In genomic region chr1:204517382-204517781, GRCh38 we compare ENCODE assay signal across 8 cellular contexts. TPM values are rescaled to one million over a fixed set of nuclear protein-coding genes. Genes with fewer than 3 reads are reported as not detected.
DNase-seq lines count a peak whose midpoint lies in the region; ATAC-seq and TF ChIP-seq lines count a peak whose summit lies in the region.
"Not testable (repeated sequence)": the region's sequence is repeated elsewhere in the genome, so short reads cannot be mapped to it uniquely, and the experiment has no call there.

No MANE protein-coding gene starts in this region.

- CTCF ChIA-PET in AG04450 (lab: Charles Lee): interaction anchor here (1.1 to 2.4 kb wide), 2 partner anchors 31 to 290 kb away, joined by 3 to 14 read pairs; no protein-coding TSS in a partner anchor
- CTCF ChIA-PET in PC-9 (lab: Charles Lee): not testable (repeated sequence)
- CTCF ChIA-PET in activated naive CD4-positive, alpha-beta T cell treated with anti-CD3 and anti-CD28 coated beads, Interleukin-2, amount 10 ng/mL, durations not matched to agents 7 days and 5 days (lab: Charles Lee): interaction anchor here (0.8 to 2.9 kb wide), 4 partner anchors 10 to 247 kb away, joined by 3 to 16 read pairs (median 9); no protein-coding TSS in a partner anchor

- not testable (repeated sequence) for TF ChIP-seq CTCF in AG04450 (IDR thresholded peaks at IDR 0.05; ENCODE audit: low read depth, low read length); GM23338 (conservative IDR thresholded peaks at IDR 0.05; ENCODE audit: low read depth in 2 of 2); PC-9 (conservative IDR thresholded peaks at IDR 0.05); epithelial cell of esophagus (IDR thresholded peaks at IDR 0.05; ENCODE audit: insufficient read depth, low read depth, low read length, missing control alignments); osteoblast (IDR thresholded peaks at IDR 0.05; ENCODE audit: extremely low read depth, low read depth, low read length)

- H2AFZ ChIP-seq in GM23338; PC-9; osteoblast (ENCODE audit: low read length): not testable (repeated sequence)

- not testable (repeated sequence) for H3K27ac ChIP-seq in AG04450 (ENCODE audit: low read depth, low read length); iPS-20b (ENCODE audit: low read length); osteoblast (ENCODE audit: low read depth, low read length)
- H3K27ac ChIP-seq in GM23338 (ENCODE audit: low read depth) (peak overlapping the region; percentile 94; the same call in 1 of the 2 replicates), PC-9 (peak overlapping the region; percentile 94)

- not testable (repeated sequence) for ATAC-seq in GM23338; stimulated activated naive CD8-positive, alpha-beta T cell treated with anti-CD3 and anti-CD28 coated beads, Interleukin-15, Interleukin-2, amounts not matched to agents 100 U/mL and 50 U/mL, for 24 hours

- peaks cover 14% of the 10 kb centered on the region for H3K27me3 Mint-ChIP-seq in GM23338 (ENCODE audit: insufficient read depth, low read depth, poor library complexity)
- H3K27me3 Mint-ChIP-seq in activated naive CD4-positive, alpha-beta T cell treated with anti-CD3 and anti-CD28 coated beads, Interleukin-2, amount 10 ng/mL, durations not matched to agents 7 days and 5 days: not testable (repeated sequence)

- H3K79me2 ChIP-seq in GM23338 (replicated peaks; ENCODE audit: insufficient read depth): peaks cover 59% of the 10 kb centered on the region
- peaks cover 59% of the 10 kb centered on the region for H3K79me2 ChIP-seq in PC-9 (ENCODE audit: low read depth)
- peaks cover 61% of the 10 kb centered on the region for H3K79me2 ChIP-seq in osteoblast (ENCODE audit: insufficient read depth, low read length)

- H3K9me2 ChIP-seq in GM23338 (ENCODE audit: insufficient read depth); PC-9 (ENCODE audit: insufficient read depth): not testable (repeated sequence)

- BruUV-seq in PC-9 (replicated peaks; lab: Mats Ljungman, UMichigan): not testable (repeated sequence)

- not testable (repeated sequence) for H3K9me3 ChIP-seq in AG04450 (ENCODE audit: control insufficient read depth, insufficient read depth, low read length); PC-9 (ENCODE audit: insufficient read depth, low read depth); iPS-20b (ENCODE audit: insufficient read depth, low read depth, low read length); osteoblast (ENCODE audit: low read depth, low read length)

- peak overlapping the region; percentile 78 for H3K4me2 ChIP-seq in GM23338
- H3K4me2 ChIP-seq in PC-9: peak overlapping the region; percentile 76
- peak overlapping the region; percentile 85 for H3K4me2 ChIP-seq in osteoblast (ENCODE audit: insufficient read depth, low read length)

- not testable (repeated sequence) for H3K9me3 Mint-ChIP-seq in GM23338; activated naive CD4-positive, alpha-beta T cell treated with anti-CD3 and anti-CD28 coated beads, Interleukin-2, amount 10 ng/mL, durations not matched to agents 7 days and 5 days

- H3K9ac ChIP-seq in iPS-20b (ENCODE audit: low read depth, low read length): peak overlapping the region; percentile 88; the same call in 1 of the 2 replicates

- intact Hi-C loops in PC-9 (cut with micrococcal nuclease; ENCODE audit: unreplicated experiment): not testable (repeated sequence)

- H3K4me3 ChIP-seq in AG04450 (ENCODE audit: low read depth, low read length): peak overlapping the region; percentile 88
- peak overlapping the region; percentile 63 for H3K4me3 ChIP-seq in GM23338
- H3K4me3 ChIP-seq in PC-9: peak overlapping the region; percentile 70
- peak overlapping the region; percentile 90 for H3K4me3 ChIP-seq in epithelial cell of esophagus (ENCODE audit: low read length)
- H3K4me3 ChIP-seq in iPS-20b (ENCODE audit: low read length): peak overlapping the region; percentile 78
- peak overlapping the region; percentile 100 for H3K4me3 ChIP-seq in osteoblast (ENCODE audit: insufficient read depth, low read length)

- peaks cover 22% of the 10 kb centered on the region for H4K20me1 ChIP-seq in GM23338 (replicated peaks; ENCODE audit: insufficient read depth)
- H4K20me1 ChIP-seq in PC-9 (ENCODE audit: insufficient read depth): not testable (repeated sequence)
- peaks cover 34% of the 10 kb centered on the region for H4K20me1 ChIP-seq in osteoblast (ENCODE audit: insufficient read depth, low read length)

- DNase-seq in AG04450 (ENCODE audit: low read depth, low spot score); GM23338 (ENCODE audit: low spot score); PC-9; epithelial cell of esophagus (ENCODE audit: low read depth); osteoblast (ENCODE audit: insufficient read length, low spot score, missing footprints): not testable (repeated sequence)
- peak; percentile 39 for DNase-seq in activated naive CD4-positive, alpha-beta T cell treated with anti-CD3 and anti-CD28 coated beads, Interleukin-2, amount 10 ng/mL, durations not matched to agents 7 days and 5 days
- peak; percentile 56 for DNase-seq in stimulated activated naive CD8-positive, alpha-beta T cell treated with anti-CD3 and anti-CD28 coated beads, Interleukin-15, Interleukin-2, amounts not matched to agents 100 U/mL and 50 U/mL, for 24 hours

- not testable (repeated sequence) for H3K27me3 ChIP-seq in AG04450 (ENCODE audit: control insufficient read depth, insufficient read depth, low read length); GM23338 (ENCODE audit: insufficient read depth); PC-9 (ENCODE audit: insufficient read depth, low read depth); iPS-20b (ENCODE audit: insufficient read depth, low read length); osteoblast (ENCODE audit: insufficient read depth, low read length)

- H3K4me1 Mint-ChIP-seq in GM23338: not testable (repeated sequence)
- H3K4me1 Mint-ChIP-seq in activated naive CD4-positive, alpha-beta T cell treated with anti-CD3 and anti-CD28 coated beads, Interleukin-2, amount 10 ng/mL, durations not matched to agents 7 days and 5 days: peaks cover 79% of the 10 kb centered on the region

- H3K36me3 ChIP-seq in GM23338 (ENCODE audit: insufficient read depth): not testable (repeated sequence)
- peaks cover 34% of the 10 kb centered on the region for H3K36me3 ChIP-seq in PC-9 (ENCODE audit: low read depth)
- peaks cover 15% of the 10 kb centered on the region for H3K36me3 ChIP-seq in iPS-20b (ENCODE audit: insufficient read depth, low read depth, low read length)
- peaks cover 15% of the 10 kb centered on the region for H3K36me3 ChIP-seq in osteoblast (ENCODE audit: insufficient read depth, low read length)

- H3K4me3 Mint-ChIP-seq in GM23338; activated naive CD4-positive, alpha-beta T cell treated with anti-CD3 and anti-CD28 coated beads, Interleukin-2, amount 10 ng/mL, durations not matched to agents 7 days and 5 days: not testable (repeated sequence)

- peak overlapping the region; percentile 59; the same call in 1 of the 2 replicates for H3K27ac Mint-ChIP-seq in GM23338
- H3K27ac Mint-ChIP-seq in activated naive CD4-positive, alpha-beta T cell treated with anti-CD3 and anti-CD28 coated beads, Interleukin-2, amount 10 ng/mL, durations not matched to agents 7 days and 5 days: not testable (repeated sequence)

- POLR2A ChIA-PET in AG04450 (lab: Yijun Ruan, JAX): interaction anchor here (2.0 kb wide), 1 partner anchor 10 kb away, joined by 33 read pairs; no protein-coding TSS in a partner anchor
- POLR2A ChIA-PET in PC-9 (lab: Charles Lee; ENCODE audit: unreplicated experiment): interaction anchor here (0.6 kb wide), 1 partner anchor 136 kb away, joined by 3 read pairs; no protein-coding TSS in a partner anchor

- not testable (repeated sequence) for H3K4me1 ChIP-seq in GM23338 (ENCODE audit: insufficient read depth); iPS-20b (ENCODE audit: insufficient read depth, low read length)
- H3K4me1 ChIP-seq in PC-9 (replicated peaks; ENCODE audit: insufficient read depth) (peaks cover 11% of the 10 kb centered on the region), osteoblast (ENCODE audit: insufficient read depth, low read length) (peaks cover 21% of the 10 kb centered on the region)

- not testable (repeated sequence) for H3F3A ChIP-seq in GM23338 (replicated peaks; ENCODE audit: low read depth)
- H3F3A ChIP-seq in PC-9 (ENCODE audit: insufficient read depth, low read depth): peaks cover 22% of the 10 kb centered on the region; the same call in 1 of the 2 replicates

- H3K36me3 Mint-ChIP-seq in GM23338 (ENCODE audit: low read depth): peaks cover 35% of the 10 kb centered on the region
- peaks cover 36% of the 10 kb centered on the region for H3K36me3 Mint-ChIP-seq in activated naive CD4-positive, alpha-beta T cell treated with anti-CD3 and anti-CD28 coated beads, Interleukin-2, amount 10 ng/mL, durations not matched to agents 7 days and 5 days

RNA-seq across cellular contexts. Expression of gene MDM4, which starts 1.2 kb away (rescaled TPM):
- polyA plus RNA-seq in AG04450 (2011; rRNA removed) (16.3 and 21.4 TPM in 2 replicates), GM23338 (2016; fragmentation: Nextera tagmentation; extraction: Ambion mirVana) (22.7 and 24.8 TPM in 2 replicates)
- 31.4 and 53.9 TPM in 2 replicates for polyA minus RNA-seq in AG04450 (2011; rRNA and poly(A)+ RNA removed)
- 56.1 and 63.9 TPM in 2 replicates for total RNA-seq in GM23338 (2014; rRNA removed; shearing (Covaris generic))
- total RNA-seq in PC-9 (2021) (69.2 and 82.6 TPM in 2 replicates), osteoblast (40.2 and 47.7 TPM in 2 replicates)

RNA-seq across cellular contexts. Expression of gene PIK3C2B, which starts 22.8 kb away (rescaled TPM):
- polyA plus RNA-seq in AG04450 (2011; rRNA removed) (4.9 and 6.3 TPM in 2 replicates), GM23338 (2016; fragmentation: Nextera tagmentation; extraction: Ambion mirVana) (4.8 TPM in 2 replicates)
- 16.2 and 16.9 TPM in 2 replicates for polyA minus RNA-seq in AG04450 (2011; rRNA and poly(A)+ RNA removed)
- 17.4 and 19.0 TPM in 2 replicates for total RNA-seq in GM23338 (2014; rRNA removed; shearing (Covaris generic))
- total RNA-seq in PC-9 (2021) (51.6 and 52.4 TPM in 2 replicates), osteoblast (0.36 and 2.1 TPM in 2 replicates)
